In genomic region chr20:22248052-22248667, GRCh38 we compare ENCODE assay signal across 1 cellular context.
TF ChIP-seq lines count a peak whose summit lies in the region.

No MANE protein-coding gene starts in this region.

TF ChIP-seq in H1, 55 proteins besides CTCF, POLR2A, EP300 and RAD21 (continued from another document):
- TF ChIP-seq CHD7 (IDR thresholded peaks at IDR 0.05; ENCODE audit: insufficient replicate concordance, low read length) (no peak), TEAD4 (IDR thresholded peaks at IDR 0.05; ENCODE audit: low read depth, low read length) (no peak), BCL11A (IDR thresholded peaks at IDR 0.05; ENCODE audit: low read depth in 2 of 2, low read length in 2 of 2) (no peak)
